31 cellular contexts compared by ENCODE assay signal in genomic region chr5:174086751-174087150, GRCh38. TPM values are rescaled to one million over a fixed set of nuclear protein-coding genes. Genes with fewer than 3 reads are reported as not detected.
"Had no signal": no experiment of that assay in that cellular context is flagged by ENCODE, and none has a peak within 500 bp of the region (broad histone marks: within the 10 kb centered on the region; RNA-seq: fewer than 3 reads in every experiment).

No MANE protein-coding gene starts in this region.

- DNase-seq: activated CD4-positive, alpha-beta memory T cell treated with anti-CD3 and anti-CD28 coated beads, Interleukin-2, amount 10 ng/mL, durations not matched to agents 7 days and 5 days; activated CD4-positive, alpha-beta T cell treated with anti-CD3 and anti-CD28 coated beads, Interleukin-2, amount 50 U/mL, for 1 hour; activated CD4-positive, CD25-positive, alpha-beta regulatory T cell; activated gamma-delta T cell treated with Interleukin-2 at 50 U/mL for 16 hours; activated naive CD4-positive, alpha-beta T cell treated with anti-CD3 and anti-CD28 coated beads, Interleukin-2, amount 10 ng/mL, durations not matched to agents 7 days and 5 days; activated naive CD8-positive, alpha-beta T cell treated with anti-CD3 and anti-CD28 coated beads, Interleukin-2, amount 10 ng/mL, durations not matched to agents 7 days and 5 days; activated T-cell treated with anti-CD3 and anti-CD28 coated beads for 4 hours; activated T-cell treated with anti-CD3 and anti-CD28 coated beads, Interleukin-2, amount 50 U/mL, for 72 hours; adrenal gland; aorta; brain microvascular endothelial cell; cerebellar nuclear complex; Kasumi-1; NCI-H1048; NCI-H146; NCI-H1930; NCI-H2107; NCI-H2171 treated with DMSO at 0.1 percent for 48 hours; NCI-H226; NCI-H510A; NCI-H526 treated with DMSO at 0.1 percent for 48 hours; NCI-H82; OCI-M1; SHP77; T-cell; T-helper 2 cell; T1000 had no signal

- ATAC-seq: activated T-cell treated with anti-CD3 and anti-CD28 coated beads, Interleukin-2, amount 50 U/mL, for 72 hours; Panc1; T-cell had no signal

- H3K4me3 ChIP-seq: adrenal gland had no signal

RNA-seq across cellular contexts. Expression of gene NSG2, which starts 41.2 kb away (rescaled TPM):
- total RNA-seq: activated CD4-positive, alpha-beta memory T cell treated with anti-CD3 and anti-CD28 coated beads, Interleukin-2, amount 10 ng/mL, durations not matched to agents 7 days and 5 days; activated CD8-positive, alpha-beta memory T cell treated with anti-CD3 and anti-CD28 coated beads for 36 hours; activated naive CD8-positive, alpha-beta T cell treated with anti-CD3 and anti-CD28 coated beads, Interleukin-2, amount 10 ng/mL, durations not matched to agents 7 days and 5 days; activated T-cell treated with anti-CD3 and anti-CD28 coated beads, Interleukin-2, amount 50 U/mL, for 72 hours; activated T-helper 2 cell treated with anti-CD3 and anti-CD28 coated beads, Interferon-gamma antibody, Interleukin-2, Interleukin-4, amounts not matched to agents 10 μg/mL and 5 μg/mL and 100 μg/mL, durations not matched to agents 14 hours and 24 hours and 36 hours; aorta; SK-MEL-5; T-cell had no signal
